Comparison of ENCODE assay signal across 21 cellular contexts in the genomic region with DNA sequence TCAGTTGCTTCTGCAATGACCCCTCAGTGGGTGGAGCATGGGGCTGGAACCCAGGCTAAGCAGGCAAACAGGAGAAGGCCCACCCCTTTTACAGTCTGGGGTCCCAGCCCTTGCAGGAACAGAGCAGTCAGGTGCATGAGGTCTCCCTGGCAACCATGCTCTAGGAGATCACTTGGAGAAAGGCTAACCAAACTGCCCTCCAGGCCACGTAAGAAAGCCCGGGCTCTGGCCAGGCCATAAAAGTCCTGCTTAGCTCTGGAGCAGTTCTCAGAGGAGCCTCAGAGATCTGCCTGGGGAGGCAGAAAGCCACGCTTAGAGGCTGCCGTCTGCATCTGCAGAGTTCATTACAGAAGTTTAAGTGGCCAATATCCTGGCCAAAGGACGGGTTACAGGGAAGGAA. TPM values are rescaled to one million over a fixed set of nuclear protein-coding genes. Genes with fewer than 3 reads are reported as not detected.
A peak's percentile ranks its signal among the peaks of the same experiment; 100 is the strongest.
DNase-seq lines count a peak whose midpoint lies in the region; ATAC-seq and TF ChIP-seq lines count a peak whose summit lies in the region.
"Had no signal": no experiment of that assay in that cellular context is flagged by ENCODE, and none has a peak within 500 bp of the region (broad histone marks: within the 10 kb centered on the region; RNA-seq: fewer than 3 reads in every experiment).

No MANE protein-coding gene starts in this region.

- no peak overlapping the region for H3K4me3 Mint-ChIP-seq in activated CD4-positive, alpha-beta T cell treated with anti-CD3 and anti-CD28 coated beads, Interleukin-2, amount 10 ng/mL, durations not matched to agents 7 days and 5 days
- H3K4me3 Mint-ChIP-seq in activated CD4-positive, alpha-beta T cell treated with anti-CD3 and anti-CD28 coated beads, Interleukin-2, amount 10 ng/mL, durations not matched to agents 24 days and 14 days = no peak overlapping the region
- H3K4me3 Mint-ChIP-seq: CD14-positive monocyte had no signal

- peak overlapping the region; percentile 38 for H3K27ac Mint-ChIP-seq in activated CD4-positive, alpha-beta T cell treated with anti-CD3 and anti-CD28 coated beads, Interleukin-2, amount 10 ng/mL, durations not matched to agents 7 days and 5 days
- no peak overlapping the region for H3K27ac Mint-ChIP-seq in activated CD4-positive, alpha-beta T cell treated with anti-CD3 and anti-CD28 coated beads, Interleukin-2, amount 10 ng/mL, durations not matched to agents 24 days and 14 days
- H3K27ac Mint-ChIP-seq: CD14-positive monocyte had no signal

- no peaks in the 10 kb centered on the region for H3K27me3 Mint-ChIP-seq in activated CD4-positive, alpha-beta T cell treated with anti-CD3 and anti-CD28 coated beads, Interleukin-2, amount 10 ng/mL, durations not matched to agents 7 days and 5 days
- H3K27me3 Mint-ChIP-seq in activated CD4-positive, alpha-beta T cell treated with anti-CD3 and anti-CD28 coated beads, Interleukin-2, amount 10 ng/mL, durations not matched to agents 24 days and 14 days = no peaks in the 10 kb centered on the region

- H3K4me1 Mint-ChIP-seq in activated CD4-positive, alpha-beta T cell treated with anti-CD3 and anti-CD28 coated beads, Interleukin-2, amount 10 ng/mL, durations not matched to agents 7 days and 5 days = peaks cover 42% of the 10 kb centered on the region
- H3K4me1 Mint-ChIP-seq in activated CD4-positive, alpha-beta T cell treated with anti-CD3 and anti-CD28 coated beads, Interleukin-2, amount 10 ng/mL, durations not matched to agents 24 days and 14 days = peaks cover 29% of the 10 kb centered on the region

- H3K4me3 ChIP-seq in esophagus muscularis mucosa (no peak overlapping the region), upper lobe of left lung (no peak overlapping the region)
- H3K4me3 ChIP-seq: HAP-1 had no signal

- CTCF ChIA-PET in activated CD4-positive, alpha-beta T cell treated with anti-CD3 and anti-CD28 coated beads, Interleukin-2, amount 10 ng/mL, durations not matched to agents 7 days and 5 days (lab: Charles Lee) = interaction anchor here (1.2 to 2.1 kb wide), 5 partner anchors 10 to 19 kb away, joined by 3 to 10 read pairs (median 4); a partner anchor contains a TSS

- H3K9me3 ChIP-seq in esophagus muscularis mucosa (no peaks in the 10 kb centered on the region), upper lobe of left lung (no peaks in the 10 kb centered on the region)
- H3K9me3 ChIP-seq: HAP-1 had no signal

- peaks cover 0 to 30% (median 16%) of the 10 kb centered on the region in 4 donors for H3K4me1 ChIP-seq in esophagus muscularis mucosa
- H3K4me1 ChIP-seq in upper lobe of left lung = peaks cover 0 to 11% (median 2%) of the 10 kb centered on the region in 4 donors
- H3K4me1 ChIP-seq: HAP-1 had no signal

- peaks cover 2% of the 10 kb centered on the region for H3K36me3 Mint-ChIP-seq in activated CD4-positive, alpha-beta T cell treated with anti-CD3 and anti-CD28 coated beads, Interleukin-2, amount 10 ng/mL, durations not matched to agents 7 days and 5 days (ENCODE audit: low read depth)
- H3K36me3 Mint-ChIP-seq in activated CD4-positive, alpha-beta T cell treated with anti-CD3 and anti-CD28 coated beads, Interleukin-2, amount 10 ng/mL, durations not matched to agents 24 days and 14 days (ENCODE audit: low read depth) = no peaks in the 10 kb centered on the region
- H3K36me3 Mint-ChIP-seq: CD14-positive monocyte had no signal

- intact Hi-C loops in activated CD4-positive, alpha-beta T cell treated with anti-CD3 and anti-CD28 coated beads, Interleukin-2, amount 10 ng/mL, durations not matched to agents 24 days and 14 days (cut with micrococcal nuclease) = no loop called here
- intact Hi-C loops in esophagus muscularis mucosa (cut with DNase I) = no loop called here
- intact Hi-C loops in posterior vena cava (cut with DNase I) = no loop called here

- TF ChIP-seq EP300 in esophagus muscularis mucosa (IDR thresholded peaks at IDR 0.05) (no peak), upper lobe of left lung (IDR thresholded peaks at IDR 0.05) (no peak)

- peaks cover 2% of the 10 kb centered on the region for H3K9me3 Mint-ChIP-seq in activated CD4-positive, alpha-beta T cell treated with anti-CD3 and anti-CD28 coated beads, Interleukin-2, amount 10 ng/mL, durations not matched to agents 7 days and 5 days
- H3K9me3 Mint-ChIP-seq in activated CD4-positive, alpha-beta T cell treated with anti-CD3 and anti-CD28 coated beads, Interleukin-2, amount 10 ng/mL, durations not matched to agents 24 days and 14 days = peaks cover 5% of the 10 kb centered on the region

- no peak for DNase-seq in activated CD4-positive, alpha-beta T cell treated with anti-CD3 and anti-CD28 coated beads, Interleukin-2, amount 10 ng/mL, durations not matched to agents 7 days and 5 days
- no peak for DNase-seq in activated CD4-positive, alpha-beta T cell treated with anti-CD3 and anti-CD28 coated beads, Interleukin-2, amount 10 ng/mL, durations not matched to agents 24 days and 14 days
- DNase-seq in esophagus muscularis mucosa (ENCODE audit: extremely low spot score) (no peak), posterior vena cava (ENCODE audit: low spot score) (peak; percentile 60), upper lobe of left lung (no peak), NCI-H2196 (lab: John Stamatoyannopoulos, UW; ENCODE audit: unreplicated experiment) (no peak)
- DNase-seq in activated naive CD4-positive, alpha-beta T cell treated with anti-CD3 and anti-CD28 coated beads, Interleukin-2, amount 50 U/mL, for 16 hours = no peak
- DNase-seq: AML-193, DMS79 treated with DMSO at 0.1 percent for 48 hours, IMR-90, NCI-H1417 treated with DMSO at 0.1 percent for 48 hours, NCI-H187 treated with DMSO at 0.1 percent for 48 hours, NCI-H226, NCI-H524 treated with DMSO at 0.1 percent for 48 hours, PC-3, RPMI8226 had no signal

- TF ChIP-seq CTCF in esophagus muscularis mucosa (IDR thresholded peaks at IDR 0.05) (no peak), upper lobe of left lung (IDR thresholded peaks at IDR 0.05) (no peak)

- H3K27ac ChIP-seq in esophagus muscularis mucosa (replicated peaks in 1 of 4) = peak overlapping the region; percentile 7 to 40 (median 22)
- peak overlapping the region in 3 of 4 donors; percentile 56 to 74 (median 57) for H3K27ac ChIP-seq in upper lobe of left lung
- H3K27ac ChIP-seq: 22Rv1 had no signal

- H3K36me3 ChIP-seq in esophagus muscularis mucosa (peaks cover 0 to 6% (median 1%) of the 10 kb centered on the region in 4 donors), upper lobe of left lung (peaks cover 0 to 5% (median 0%) of the 10 kb centered on the region in 4 donors)
- H3K36me3 ChIP-seq: HAP-1 had no signal

- 56% methylated on average over 3 of the region's 5 CpGs for WGBS in esophagus muscularis mucosa
- WGBS in upper lobe of left lung, 2 donors = 73 to 75% methylated on average over 5 of the region's 5 CpGs

- TF ChIP-seq POLR2A in esophagus muscularis mucosa (IDR thresholded peaks at IDR 0.05; ENCODE audit: low read depth) (no peak), upper lobe of left lung (IDR thresholded peaks at IDR 0.05) (no peak)

- H3K27me3 ChIP-seq in esophagus muscularis mucosa (no peaks in the 10 kb centered on the region), upper lobe of left lung (no peaks in the 10 kb centered on the region)

- ATAC-seq in upper lobe of left lung (ENCODE audit: low FRiP score in 2 of 2) = no peak
- ATAC-seq in HG03565 (IDR thresholded peaks at IDR 0.05; ENCODE audit: unreplicated experiment) = no peak
- ATAC-seq: PC-3 had no signal

- POLR2A ChIA-PET in activated CD4-positive, alpha-beta T cell treated with anti-CD3 and anti-CD28 coated beads, Interleukin-2, amount 10 ng/mL, durations not matched to agents 7 days and 5 days (lab: Charles Lee) = no interaction called here

RNA-seq across cellular contexts. Expression of a gene that starts 15.0 kb away (rescaled TPM):
- total RNA-seq in activated CD4-positive, alpha-beta T cell treated with anti-CD3 and anti-CD28 coated beads, Interleukin-2, amount 10 ng/mL, durations not matched to agents 7 days and 5 days = 100 to 1,000 TPM; 196 to 216 TPM
- total RNA-seq in activated CD4-positive, alpha-beta T cell treated with anti-CD3 and anti-CD28 coated beads, Interleukin-2, amount 10 ng/mL, durations not matched to agents 24 days and 14 days = 18.6 and 19.3 TPM in 2 replicates
- 10 to 100 TPM; 17.8 to 27.8 (median 23.7) TPM for total RNA-seq in esophagus muscularis mucosa
- total RNA-seq in posterior vena cava = 10 to 100 TPM; 12.7 to 28.3 TPM
- 100 to 1,000 TPM in 1 of 6 donors, 10 to 100 TPM in 5; 21.0 to 121 (median 49.6) TPM for total RNA-seq in upper lobe of left lung
- total RNA-seq: M059J had no signal
